16 cellular contexts compared by ENCODE assay signal in the genomic region with DNA sequence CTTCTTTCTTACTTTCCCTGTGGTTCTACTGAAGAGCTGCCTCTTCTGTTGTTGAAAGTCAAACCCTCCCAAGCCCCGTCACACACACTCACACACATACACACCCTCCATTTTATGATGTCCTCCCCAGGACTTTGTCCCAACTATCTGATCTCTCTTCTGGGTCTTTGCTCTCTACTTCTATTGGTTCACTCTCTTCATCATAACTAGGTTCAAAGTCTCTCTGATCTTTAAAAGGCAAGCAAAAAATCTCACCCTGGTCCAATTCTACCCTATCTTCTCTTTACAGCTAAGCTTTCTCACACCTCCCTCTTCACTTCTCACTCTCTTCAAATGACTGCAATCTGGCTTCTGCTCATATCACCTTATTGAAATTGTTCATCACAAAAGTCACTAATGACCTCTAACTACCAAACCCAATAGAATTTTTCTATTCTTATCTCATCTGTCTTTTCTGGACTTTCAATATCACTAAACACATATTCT. TPM values are rescaled to one million over a fixed set of nuclear protein-coding genes. Genes with fewer than 3 reads are reported as not detected.
DNase-seq lines count a peak whose midpoint lies in the region; ATAC-seq, FAIRE-seq and TF ChIP-seq lines count a peak whose summit lies in the region.
"Had no signal": no experiment of that assay in that cellular context is flagged by ENCODE, and none has a peak within 500 bp of the region (broad histone marks: within the 10 kb centered on the region; RNA-seq: fewer than 3 reads in every experiment).

No MANE protein-coding gene starts in this region.

- H3K9me3 Mint-ChIP-seq in activated CD4-positive, alpha-beta T cell treated with anti-CD3 and anti-CD28 coated beads for 36 hours (ENCODE audit: low read depth): no peaks in the 10 kb centered on the region
- H3K9me3 Mint-ChIP-seq: activated CD4-positive, alpha-beta T cell treated with anti-CD3 and anti-CD28 coated beads, Interleukin-2, amount 10 ng/mL, durations not matched to agents 24 days and 14 days; CD8-positive, alpha-beta T cell had no signal

- no peaks in the 10 kb centered on the region for H3K9me2 ChIP-seq in OCI-LY7 (ENCODE audit: insufficient read depth, low read length)

- no TSS peak for BruUV-seq in OCI-LY7 (replicated peaks; lab: Mats Ljungman, UMichigan)

- no peak overlapping the region for H3K4me3 Mint-ChIP-seq in activated CD4-positive, alpha-beta T cell treated with anti-CD3 and anti-CD28 coated beads for 36 hours
- H3K4me3 Mint-ChIP-seq: activated CD4-positive, alpha-beta T cell treated with anti-CD3 and anti-CD28 coated beads, Interleukin-2, amount 10 ng/mL, durations not matched to agents 24 days and 14 days; CD8-positive, alpha-beta T cell had no signal

- peak; percentile 91 for ATAC-seq in activated CD4-positive, alpha-beta T cell treated with anti-CD3 and anti-CD28 coated beads for 36 hours
- ATAC-seq in HG02610 (IDR thresholded peaks at IDR 0.05; ENCODE audit: unreplicated experiment) (peak; percentile 91), HG03342 (IDR thresholded peaks at IDR 0.05; ENCODE audit: unreplicated experiment) (no peak)
- ATAC-seq: CD8-positive, alpha-beta T cell had no signal

- H3K36me3 Mint-ChIP-seq in activated CD4-positive, alpha-beta T cell treated with anti-CD3 and anti-CD28 coated beads for 36 hours (ENCODE audit: low read depth): peaks cover 16% of the 10 kb centered on the region

- DNase-seq in activated CD4-positive, alpha-beta T cell treated with anti-CD3 and anti-CD28 coated beads for 36 hours: no peak
- DNase-seq in activated CD4-positive, alpha-beta T cell treated with anti-CD3 and anti-CD28 coated beads, Interleukin-2, amount 50 U/mL, for 1 hour: no peak
- DNase-seq in pons (ENCODE audit: low spot score): no peak
- no peak for DNase-seq in OCI-LY7 (ENCODE audit: low spot score)
- DNase-seq: activated CD4-positive, alpha-beta T cell treated with anti-CD3 and anti-CD28 coated beads, Interleukin-2, amount 10 ng/mL, durations not matched to agents 24 days and 14 days; activated naive CD4-positive, alpha-beta T cell; caudate nucleus; CD8-positive, alpha-beta T cell; GDM1; NCI-H1048; NCI-H2227 treated with DMSO at 0.1 percent for 48 hours had no signal

- no peaks in the 10 kb centered on the region for H3K79me2 ChIP-seq in OCI-LY7 (ENCODE audit: insufficient read depth, low read depth, low read length)

- peaks cover 10% of the 10 kb centered on the region for H3K4me1 Mint-ChIP-seq in activated CD4-positive, alpha-beta T cell treated with anti-CD3 and anti-CD28 coated beads for 36 hours

- H3K27me3 ChIP-seq in neutrophil: no peaks in the 10 kb centered on the region

- H3K4me2 ChIP-seq in OCI-LY7 (ENCODE audit: low read length): no peak overlapping the region

- TF ChIP-seq CTCF in neutrophil (IDR thresholded peaks at IDR 0.05): no peak
- TF ChIP-seq CTCF in OCI-LY7 (conservative IDR thresholded peaks at IDR 0.05; ENCODE audit: low read length): no peak

- POLR2A ChIA-PET in activated CD4-positive, alpha-beta T cell treated with anti-CD3 and anti-CD28 coated beads for 36 hours (lab: Charles Lee): no interaction called here
- POLR2A ChIA-PET in OCI-LY7 (lab: Charles Lee): interaction anchor here (0.7 kb wide), 1 partner anchor 42 kb away, joined by 4 read pairs; no protein-coding TSS in a partner anchor

- intact Hi-C loops in activated CD4-positive, alpha-beta T cell treated with anti-CD3 and anti-CD28 coated beads for 36 hours (cut with DNase I, micrococcal nuclease): loop anchor here in 1 of 2 experiments (1.0 kb wide), 1 partner anchor 23 kb away; no protein-coding TSS in a partner anchor
- intact Hi-C loops in OCI-LY7 (cut with micrococcal nuclease; ENCODE audit: unreplicated experiment): no loop called here

- H3K36me3 ChIP-seq in neutrophil (peaks cover 6% of the 10 kb centered on the region), OCI-LY7 (ENCODE audit: insufficient read depth, low read length) (peaks cover 22% of the 10 kb centered on the region)

- H3K9me3 ChIP-seq in neutrophil (no peaks in the 10 kb centered on the region), OCI-LY7 (ENCODE audit: low read length) (no peaks in the 10 kb centered on the region)

- H3K4me1 ChIP-seq in neutrophil (ENCODE audit: control insufficient read depth in 1 of 2, insufficient read depth in 1 of 2, low read depth in 1 of 2, low read length in 1 of 2) (peaks cover 51 to 54% of the 10 kb centered on the region in 2 experiments), OCI-LY7 (ENCODE audit: insufficient read depth, low read length, poor library complexity, severe bottlenecking) (no peaks in the 10 kb centered on the region)

- no peaks in the 10 kb centered on the region for H3K27me3 Mint-ChIP-seq in activated CD4-positive, alpha-beta T cell treated with anti-CD3 and anti-CD28 coated beads for 36 hours
- H3K27me3 Mint-ChIP-seq: activated CD4-positive, alpha-beta T cell treated with anti-CD3 and anti-CD28 coated beads, Interleukin-2, amount 10 ng/mL, durations not matched to agents 24 days and 14 days had no signal

- H3K4me3 ChIP-seq in neutrophil (ENCODE audit: low read depth in 1 of 2, low read length in 1 of 2): no peak overlapping the region
- H3K4me3 ChIP-seq in OCI-LY7 (ENCODE audit: low read depth, low read length, poor library complexity, severe bottlenecking): no peak overlapping the region

- CTCF ChIA-PET in activated CD4-positive, alpha-beta T cell treated with anti-CD3 and anti-CD28 coated beads for 36 hours (lab: Charles Lee): no interaction called here
- CTCF ChIA-PET in OCI-LY7 (lab: Charles Lee; ENCODE audit: unreplicated experiment): no interaction called here

- H3K27ac Mint-ChIP-seq in activated CD4-positive, alpha-beta T cell treated with anti-CD3 and anti-CD28 coated beads for 36 hours: no peak overlapping the region
- H3K27ac Mint-ChIP-seq: activated CD4-positive, alpha-beta T cell treated with anti-CD3 and anti-CD28 coated beads, Interleukin-2, amount 10 ng/mL, durations not matched to agents 24 days and 14 days; CD8-positive, alpha-beta T cell had no signal

- FAIRE-seq in colon (lab: Jason Lieb, UNC): peak; percentile 18
- FAIRE-seq: HTR-8/SVneo had no signal

- H3K27ac ChIP-seq in neutrophil (peak overlapping the region; percentile 14), OCI-LY7 (ENCODE audit: low read depth, low read length, poor library complexity, severe bottlenecking) (no peak overlapping the region)

- H4K20me1 ChIP-seq in OCI-LY7 (ENCODE audit: insufficient read depth, low read length): no peaks in the 10 kb centered on the region

- no peak overlapping the region for H2AFZ ChIP-seq in OCI-LY7 (ENCODE audit: low read length)

RNA-seq across cellular contexts. Expression of gene LRRFIP2, which starts 34.8 kb away (rescaled TPM):
- 10 to 100 TPM; 20.6 to 25.1 TPM for total RNA-seq in activated CD4-positive, alpha-beta T cell treated with anti-CD3 and anti-CD28 coated beads for 36 hours
- total RNA-seq in OCI-LY7 (2014; rRNA removed; shearing (Covaris generic)): 23.7 and 33.8 TPM in 2 replicates
- 37.3 and 44.4 TPM in 2 replicates for total RNA-seq in OCI-LY7 (2022)
